ENCODE assay signal across 8 cellular contexts in the genomic region with DNA sequence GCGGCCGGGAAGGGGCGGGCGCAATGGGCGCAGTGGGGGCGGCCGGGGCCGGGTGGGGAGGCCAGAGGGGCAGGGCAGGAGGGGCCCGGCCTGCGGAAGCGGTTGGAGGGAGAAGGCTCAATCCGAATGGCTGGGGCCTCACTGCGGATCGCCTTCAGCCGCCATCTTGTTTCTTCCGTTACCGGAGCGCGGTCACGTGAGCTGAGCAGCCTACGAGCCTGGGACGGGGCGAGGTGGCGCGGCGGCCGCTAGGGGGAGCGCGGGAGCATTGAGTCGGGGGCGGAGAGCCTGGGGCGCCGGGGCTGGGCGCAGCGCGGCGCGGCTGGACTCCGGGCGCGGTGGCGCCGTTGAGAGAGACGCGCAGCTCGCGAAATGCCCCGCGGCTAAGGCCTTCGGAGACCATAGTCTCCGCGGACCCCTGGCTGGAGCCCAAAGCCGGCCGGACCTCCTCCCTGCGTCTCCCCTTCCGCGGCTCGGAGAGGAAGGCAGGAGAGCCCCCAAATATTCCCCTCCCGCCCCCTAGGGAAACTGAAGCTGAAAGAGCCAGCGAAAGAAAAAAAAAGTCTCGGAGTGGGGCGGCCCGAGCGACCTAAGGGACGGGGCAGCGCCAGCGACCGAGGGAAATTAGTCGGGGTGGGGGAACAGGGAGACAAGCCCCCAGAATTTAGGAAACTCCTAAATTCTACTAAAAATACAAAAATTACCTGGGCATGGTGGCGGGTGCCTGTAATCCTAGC. TPM values are rescaled to one million over a fixed set of nuclear protein-coding genes. Genes with fewer than 3 reads are reported as not detected.
DNase-seq lines count a peak whose midpoint lies in the region; ATAC-seq and TF ChIP-seq lines count a peak whose summit lies in the region.
"Not testable (repeated sequence)": the region's sequence is repeated elsewhere in the genome, so short reads cannot be mapped to it uniquely, and the experiment has no call there.

A gene (minus strand): TSS at position 190 of the 737 bp plus-strand sequence. CDS start 22,221 bp downstream, outside the sequence.

- ATAC-seq in GM19035 (IDR thresholded peaks at IDR 0.05; ENCODE audit: unreplicated experiment) (peak; percentile 92), HG03342 (IDR thresholded peaks at IDR 0.05; ENCODE audit: unreplicated experiment) (peak; percentile 88), activated B cell treated with CpG ODN at 0.5 μM for 24 hours (ENCODE audit: low read depth) (peak; percentile 92)

- not testable (repeated sequence) for H3K36me3 Mint-ChIP-seq in activated B cell treated with CpG ODN at 0.5 μM for 24 hours (ENCODE audit: low read depth)

- DNase-seq in AG20443 (ENCODE audit: low spot score) (peak; percentile 97), NCI-H345 (lab: John Stamatoyannopoulos, UW) (peak; percentile 98), activated B cell treated with CpG ODN at 0.5 μM for 24 hours (peak; percentile 100), iris pigment epithelial cell (ENCODE audit: low read depth) (peak; percentile 83)
- DNase-seq in central memory CD4-positive, alpha-beta T cell, result peak; percentile 98
- DNase-seq in stimulated activated CD4-positive, alpha-beta T cell treated with anti-CD3 and anti-CD28 coated beads, Interleukin-12 subunit alpha, Interleukin-12 subunit beta, amount 100 ng/mL, for 24 hours (ENCODE audit: low read depth in 2 of 2), result peak; percentile 98 to 100

- H3K9me3 Mint-ChIP-seq in activated B cell treated with CpG ODN at 0.5 μM for 24 hours, result not testable (repeated sequence)

- CTCF ChIA-PET in activated B cell treated with CpG ODN at 0.5 μM for 24 hours (lab: Charles Lee), result interaction anchor here (0.6 to 1.8 kb wide), 7 partner anchors 19 to 218 kb away, joined by 3 to 7 read pairs (median 5); a partner anchor contains a TSS

- H3K4me1 Mint-ChIP-seq in activated B cell treated with CpG ODN at 0.5 μM for 24 hours, result peaks cover 47% of the 10 kb centered on the region

- peak within 1 kb of the TSS; percentile 87 for H3K4me3 Mint-ChIP-seq in activated B cell treated with CpG ODN at 0.5 μM for 24 hours

- not testable (repeated sequence) for H3K27me3 Mint-ChIP-seq in activated B cell treated with CpG ODN at 0.5 μM for 24 hours

- TF ChIP-seq CTCF in activated B cell treated with CpG ODN at 0.5 μM for 24 hours (IDR thresholded peaks at IDR 0.05), result peak; percentile 98

- POLR2A ChIA-PET in activated B cell treated with CpG ODN at 0.5 μM for 24 hours (lab: Charles Lee), result interaction anchor here (0.7 to 2.7 kb wide), 15 partner anchors 19 to 1177 kb away, joined by 3 to 17 read pairs (median 5); a partner anchor contains a TSS

- intact Hi-C loops in activated B cell treated with CpG ODN at 0.5 μM for 24 hours (cut with micrococcal nuclease), result loop anchor here (2.0 to 10.0 kb wide), 7 partner anchors 45 to 275 kb away; a partner anchor contains a TSS

- peak within 1 kb of the TSS; percentile 92 for H3K27ac Mint-ChIP-seq in activated B cell treated with CpG ODN at 0.5 μM for 24 hours

RNA-seq across cellular contexts. Expression of the gene that starts here (rescaled TPM):
- total RNA-seq in activated B cell treated with CpG ODN at 0.5 μM for 24 hours, result 28.4 and 38.2 TPM in 2 replicates

Comparison
In these comparisons a context has a peak if more than half of its experiments do, and no peak if none do; other contexts are left out.
1. Peak in every context shown above with its lines: DNase-seq and ATAC-seq.